8 cellular contexts compared by ENCODE assay signal in the genomic region with DNA sequence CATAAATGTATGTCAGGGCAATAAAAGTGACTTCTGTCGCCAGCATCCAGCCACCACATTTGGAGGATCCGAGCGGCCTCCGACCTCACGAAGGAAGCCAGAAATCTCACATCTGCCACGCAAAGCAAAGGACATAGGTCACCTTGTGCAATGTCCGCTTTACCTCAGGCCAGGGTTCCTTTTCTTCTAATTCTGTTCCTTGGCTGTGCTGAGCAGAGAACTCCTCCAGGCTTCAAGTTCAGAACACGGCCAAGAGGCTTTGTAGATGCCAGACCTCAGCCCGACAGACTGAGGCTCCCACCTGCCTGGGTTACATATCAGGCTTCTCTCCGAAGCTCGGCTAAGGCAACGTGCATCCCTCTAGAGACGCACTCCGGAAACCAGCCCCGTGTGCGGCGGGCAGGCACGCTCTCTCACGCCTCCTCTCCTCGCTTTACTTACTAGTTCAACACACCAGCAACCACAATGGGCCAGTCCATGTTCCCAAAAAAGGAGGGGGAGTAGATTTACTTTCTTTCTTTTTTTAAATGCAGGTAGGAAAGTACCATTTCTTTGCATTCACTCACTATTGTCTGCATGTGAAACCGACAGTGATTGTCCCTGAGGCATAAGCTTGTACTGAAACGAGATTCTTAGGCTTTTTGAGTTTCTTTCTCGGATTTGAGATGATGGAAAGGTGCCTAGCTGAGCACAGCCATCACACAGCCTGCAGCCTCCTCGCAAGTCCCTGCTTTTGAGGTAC.
DNase-seq lines count a peak whose midpoint lies in the region; ATAC-seq, FAIRE-seq and TF ChIP-seq lines count a peak whose summit lies in the region.

No MANE protein-coding gene starts in this region.

- H3K9me3 ChIP-seq in SK-N-MC (ENCODE audit: low read depth, low read length) (no peaks in the 10 kb centered on the region), hepatocyte (ENCODE audit: low read depth) (no peaks in the 10 kb centered on the region)

- peaks cover 36% of the 10 kb centered on the region for H3K4me1 ChIP-seq in hepatocyte (ENCODE audit: insufficient read depth)

- H3K27me3 Mint-ChIP-seq in activated naive CD8-positive, alpha-beta T cell treated with anti-CD3 and anti-CD28 coated beads, Interleukin-2, amount 50 U/mL, for 24 hours: no peaks in the 10 kb centered on the region

- peak; percentile 95 for ATAC-seq in activated naive CD8-positive, alpha-beta T cell treated with anti-CD3 and anti-CD28 coated beads, Interleukin-2, amount 50 U/mL, for 24 hours

- H3K9ac ChIP-seq in SK-N-MC (ENCODE audit: insufficient read length): peak overlapping the region; percentile 75

- peak overlapping the region; percentile 83 for H3K4me3 Mint-ChIP-seq in activated naive CD8-positive, alpha-beta T cell treated with anti-CD3 and anti-CD28 coated beads, Interleukin-2, amount 50 U/mL, for 24 hours

- peaks cover 71% of the 10 kb centered on the region for H3K4me1 Mint-ChIP-seq in activated naive CD8-positive, alpha-beta T cell treated with anti-CD3 and anti-CD28 coated beads, Interleukin-2, amount 50 U/mL, for 24 hours

- in situ Hi-C loops in G401 (cut with HindIII; ENCODE audit: low sequenced_read_pairs): no loop called here

- whole genome bisulfite sequencing in hepatocyte (ENCODE audit: low lambda C conversion rate, missing lambda C conversion rate): 3% methylated on average over 24 of the region's 24 CpGs

- TF ChIP-seq CTCF in hepatocyte (IDR thresholded peaks at IDR 0.05; ENCODE audit: poor library complexity): no peak

- no peaks in the 10 kb centered on the region for H4K20me1 ChIP-seq in hepatocyte (ENCODE audit: insufficient read depth, poor library complexity, severe bottlenecking)

- H3K4me3 ChIP-seq in SK-N-MC (peak overlapping the region; percentile 86), hepatocyte (peak overlapping the region; percentile 24)

- H3K79me2 ChIP-seq in hepatocyte: peaks cover 35% of the 10 kb centered on the region

- H3K27me3 ChIP-seq in hepatocyte: no peaks in the 10 kb centered on the region

- peak overlapping the region; percentile 4 for H2AFZ ChIP-seq in hepatocyte

- no peaks in the 10 kb centered on the region for H3K9me2 ChIP-seq in hepatocyte (replicated peaks; ENCODE audit: insufficient read depth)

- no peaks in the 10 kb centered on the region for H3K9me3 Mint-ChIP-seq in activated naive CD8-positive, alpha-beta T cell treated with anti-CD3 and anti-CD28 coated beads, Interleukin-2, amount 50 U/mL, for 24 hours

- peak overlapping the region; percentile 74 for H3K4me2 ChIP-seq in hepatocyte

- H3K36me3 ChIP-seq in SK-N-MC (ENCODE audit: insufficient read depth, low read length) (no peaks in the 10 kb centered on the region), hepatocyte (replicated peaks; ENCODE audit: insufficient read depth, low read depth) (no peaks in the 10 kb centered on the region)

- no peak for FAIRE-seq in H54 (lab: Jason Lieb, UNC)

- H3K36me3 Mint-ChIP-seq in activated naive CD8-positive, alpha-beta T cell treated with anti-CD3 and anti-CD28 coated beads, Interleukin-2, amount 50 U/mL, for 24 hours (ENCODE audit: low read depth): no peaks in the 10 kb centered on the region

- H3K27ac ChIP-seq in SK-N-MC (peak overlapping the region; percentile 67; the same call in 1 of the 2 replicates), hepatocyte (peak overlapping the region; percentile 88)

- DNase-seq in G401 (ENCODE audit: low spot score): peak; percentile 94
- peak; percentile 38 for DNase-seq in H54 (ENCODE audit: insufficient read length, low spot score)
- DNase-seq in M059J (ENCODE audit: low read depth): peak; percentile 81
- DNase-seq in SK-N-MC (ENCODE audit: low read depth, low spot score): peak; percentile 44
- peak; percentile 86 for DNase-seq in activated naive CD8-positive, alpha-beta T cell treated with anti-CD3 and anti-CD28 coated beads, Interleukin-2, amount 50 U/mL, for 24 hours
- peak; percentile 88 for DNase-seq in hepatocyte (ENCODE audit: low spot score)
- peak; percentile 88 for DNase-seq in retina
- no peak for DNase-seq in H4 (ENCODE audit: low spot score)

- peak overlapping the region; percentile 91 for H3K27ac Mint-ChIP-seq in activated naive CD8-positive, alpha-beta T cell treated with anti-CD3 and anti-CD28 coated beads, Interleukin-2, amount 50 U/mL, for 24 hours

- no peak for TF ChIP-seq POLR2A in H54 (IDR thresholded peaks at IDR 0.05; ENCODE audit: low read depth, low read length)
